In genomic region chr12:131865196-131865875, GRCh38 we compare ENCODE assay signal across 14 cellular contexts. TPM values are rescaled to one million over a fixed set of nuclear protein-coding genes. Genes with fewer than 3 reads are reported as not detected.
DNase-seq lines count a peak whose midpoint lies in the region; ATAC-seq and TF ChIP-seq lines count a peak whose summit lies in the region.
"Had no signal": no experiment of that assay in that cellular context is flagged by ENCODE, and none has a peak within 500 bp of the region (broad histone marks: within the 10 kb centered on the region; RNA-seq: fewer than 3 reads in every experiment).

No MANE protein-coding gene starts in this region.

- no peaks in the 10 kb centered on the region for H3K9me3 ChIP-seq in neutrophil
- H3K9me3 ChIP-seq in CD8-positive, alpha-beta memory T cell (ENCODE audit: low read length) = no peaks in the 10 kb centered on the region

- TF ChIP-seq RAD21 in Ishikawa (IDR thresholded peaks at IDR 0.05; ENCODE audit: low read depth) = no peak

- no peaks in the 10 kb centered on the region for H3K36me3 ChIP-seq in neutrophil
- no peaks in the 10 kb centered on the region for H3K36me3 ChIP-seq in CD8-positive, alpha-beta memory T cell (ENCODE audit: insufficient read depth, low read length)

- TF ChIP-seq EP300 in Ishikawa (IDR thresholded peaks at IDR 0.05; ENCODE audit: borderline replicate concordance) = no peak; the same call in 1 of the 2 replicates

- CTCF ChIA-PET in CD8-positive, alpha-beta memory T cell (lab: Charles Lee) = no interaction called here

- no peaks in the 10 kb centered on the region for H3K9me3 Mint-ChIP-seq in stimulated activated effector memory CD8-positive, alpha-beta T cell treated with anti-CD3 and anti-CD28 coated beads, Interleukin-12 subunit alpha, Interleukin-12 subunit beta, amount 100 ng/mL, for 72 hours
- no peaks in the 10 kb centered on the region for H3K9me3 Mint-ChIP-seq in CD8-positive, alpha-beta memory T cell

- TF ChIP-seq CTCF in neutrophil (IDR thresholded peaks at IDR 0.05) = no peak

- DNase-seq in DMS79 (lab: John Stamatoyannopoulos, UW) (peak; percentile 10), amniotic epithelial cell (ENCODE audit: low read depth) (peak; percentile 8), NCI-H1105 treated with DMSO at 0.1 percent for 48 hours (lab: John Stamatoyannopoulos, UW) (no peak)
- no peak for DNase-seq in stimulated activated effector memory CD8-positive, alpha-beta T cell treated with anti-CD3 and anti-CD28 coated beads, Interleukin-12 subunit alpha, Interleukin-12 subunit beta, amount 100 ng/mL, for 72 hours (ENCODE audit: low spot score in 2 of 2)
- no peak for DNase-seq in CD8-positive, alpha-beta memory T cell
- DNase-seq: activated CD8-positive, alpha-beta memory T cell treated with anti-CD3 and anti-CD28 coated beads for 24 hours; left colon; NCI-H1092; RPMI8226; stimulated activated CD4-positive, alpha-beta T cell treated with anti-CD3 and anti-CD28 coated beads, Interleukin-4, amount 100 ng/mL, for 4 hours; stimulated activated naive CD4-positive, alpha-beta T cell treated with Interleukin-2 at 50 U/mL for 16 hours had no signal

- H3K4me3 ChIP-seq in neutrophil (ENCODE audit: low read depth in 1 of 2, low read length in 1 of 2) = no peak overlapping the region
- H3K4me3 ChIP-seq in CD8-positive, alpha-beta memory T cell (ENCODE audit: low read length) = no peak overlapping the region

- no peaks in the 10 kb centered on the region for H3K27me3 ChIP-seq in neutrophil
- H3K27me3 ChIP-seq in CD8-positive, alpha-beta memory T cell (ENCODE audit: insufficient read depth, low read length, poor library complexity, severe bottlenecking) = no peaks in the 10 kb centered on the region

- peaks cover 2 to 3% of the 10 kb centered on the region in 2 donors for H3K27me3 Mint-ChIP-seq in CD8-positive, alpha-beta memory T cell

- no peak overlapping the region for H3K27ac Mint-ChIP-seq in stimulated activated effector memory CD8-positive, alpha-beta T cell treated with anti-CD3 and anti-CD28 coated beads, Interleukin-12 subunit alpha, Interleukin-12 subunit beta, amount 100 ng/mL, for 72 hours
- H3K27ac Mint-ChIP-seq in CD8-positive, alpha-beta memory T cell = peak overlapping the region in 3 of 8 donors; percentile 3 to 55 (median 44)

- H3K4me3 Mint-ChIP-seq in stimulated activated effector memory CD8-positive, alpha-beta T cell treated with anti-CD3 and anti-CD28 coated beads, Interleukin-12 subunit alpha, Interleukin-12 subunit beta, amount 100 ng/mL, for 72 hours = no peak overlapping the region
- H3K4me3 Mint-ChIP-seq in CD8-positive, alpha-beta memory T cell = no peak overlapping the region

- no peaks in the 10 kb centered on the region for H3K36me3 Mint-ChIP-seq in stimulated activated effector memory CD8-positive, alpha-beta T cell treated with anti-CD3 and anti-CD28 coated beads, Interleukin-12 subunit alpha, Interleukin-12 subunit beta, amount 100 ng/mL, for 72 hours
- H3K36me3 Mint-ChIP-seq in CD8-positive, alpha-beta memory T cell = no peaks in the 10 kb centered on the region

- no peak for ATAC-seq in stimulated activated effector memory CD8-positive, alpha-beta T cell treated with anti-CD3 and anti-CD28 coated beads, Interleukin-12 subunit alpha, Interleukin-12 subunit beta, amount 100 ng/mL, for 72 hours
- no peak for ATAC-seq in GM19467 (IDR thresholded peaks at IDR 0.05; ENCODE audit: unreplicated experiment)
- ATAC-seq: left colon had no signal

- peaks cover 16% of the 10 kb centered on the region for H3K4me1 Mint-ChIP-seq in stimulated activated effector memory CD8-positive, alpha-beta T cell treated with anti-CD3 and anti-CD28 coated beads, Interleukin-12 subunit alpha, Interleukin-12 subunit beta, amount 100 ng/mL, for 72 hours
- peaks cover 0 to 7% (median 3%) of the 10 kb centered on the region in 3 donors for H3K4me1 Mint-ChIP-seq in CD8-positive, alpha-beta memory T cell

- peaks cover 68 to 70% of the 10 kb centered on the region in 2 experiments for H3K4me1 ChIP-seq in neutrophil (ENCODE audit: control insufficient read depth in 1 of 2, insufficient read depth in 1 of 2, low read depth in 1 of 2, low read length in 1 of 2)
- no peaks in the 10 kb centered on the region for H3K4me1 ChIP-seq in CD8-positive, alpha-beta memory T cell (ENCODE audit: insufficient read depth, low read length)

- H3K27ac ChIP-seq in neutrophil = peak overlapping the region; percentile 58
- no peak overlapping the region for H3K27ac ChIP-seq in CD8-positive, alpha-beta memory T cell (ENCODE audit: low read depth, low read length)

- POLR2A ChIA-PET in CD8-positive, alpha-beta memory T cell (lab: Charles Lee) = no interaction called here

TF ChIP-seq in Ishikawa, 13 proteins besides CTCF, POLR2A, EP300 and RAD21:
- TF ChIP-seq REST (IDR thresholded peaks at IDR 0.05; ENCODE audit: low read depth) (no peak), TEAD4 (IDR thresholded peaks at IDR 0.05) (peak; percentile 50; the same call in 1 of the 2 replicates), TCF12 (IDR thresholded peaks at IDR 0.05; ENCODE audit: low read depth) (0 out of 2 replicates have a peak, but pooled peaks have one; percentile 29), EGR1 (IDR thresholded peaks at IDR 0.05) (no peak), MAX (IDR thresholded peaks at IDR 0.05) (no peak), TAF1 (IDR thresholded peaks at IDR 0.05; ENCODE audit: low read depth) (no peak), YY1 (IDR thresholded peaks at IDR 0.05; ENCODE audit: low read depth) (no peak)
TF ChIP-seq in Ishikawa: peak in this region for 2.

RNA-seq across cellular contexts. Expression of gene ULK1, which starts 29.1 kb away (rescaled TPM):
- 10 to 100 TPM; 18.7 to 22.8 TPM for total RNA-seq in CD8-positive, alpha-beta memory T cell
- 0.98 TPM for polyA plus RNA-seq in CD8-positive, alpha-beta memory T cell

RNA-seq across cellular contexts. Expression of gene MMP17, which starts 37.1 kb away (rescaled TPM):
- under 1 TPM in 1 of 2 experiments, not detected in 1; 0.29 TPM for total RNA-seq in CD8-positive, alpha-beta memory T cell
- polyA plus RNA-seq in CD8-positive, alpha-beta memory T cell = not detected

Comparison
In these comparisons a context has a peak if more than half of its experiments do, and no peak if none do; other contexts are left out.
1. DNase-seq: peak in DMS79 (single experiment) and amniotic epithelial cell (single experiment); none in stimulated activated effector memory CD8-positive, alpha-beta T cell treated with anti-CD3 and anti-CD28 coated beads, Interleukin-12 subunit alpha, Interleukin-12 subunit beta, amount 100 ng/mL, for 72 hours (0 of 2), CD8-positive, alpha-beta memory T cell (0 of 5) and NCI-H1105 treated with DMSO at 0.1 percent for 48 hours (single experiment).